Comparison of ENCODE assay signal across 9 cellular contexts in genomic region chr4:165208741-165209388, GRCh38. TPM values are rescaled to one million over a fixed set of nuclear protein-coding genes. Genes with fewer than 3 reads are reported as not detected.
DNase-seq lines count a peak whose midpoint lies in the region; ATAC-seq, FAIRE-seq and TF ChIP-seq lines count a peak whose summit lies in the region.
"Had no signal": no experiment of that assay in that cellular context is flagged by ENCODE, and none has a peak within 500 bp of the region (broad histone marks: within the 10 kb centered on the region; RNA-seq: fewer than 3 reads in every experiment).

No MANE protein-coding gene starts in this region.

- H3K36me3 Mint-ChIP-seq in Calu3 (ENCODE audit: insufficient read depth, unreplicated experiment) (peaks cover 7% of the 10 kb centered on the region), naive B cell (no peaks in the 10 kb centered on the region)

- H3F3A ChIP-seq in smooth muscle cell (ENCODE audit: low read depth) = no peaks in the 10 kb centered on the region

- H3K4me1 Mint-ChIP-seq in Calu3 (ENCODE audit: low read depth, unreplicated experiment) = peaks cover 50% of the 10 kb centered on the region
- peaks cover 54 to 73% (median 71%) of the 10 kb centered on the region in 3 donors for H3K4me1 Mint-ChIP-seq in naive B cell

- intact Hi-C loops in Calu3 (cut with micrococcal nuclease; ENCODE audit: unreplicated experiment) = loop anchor here (5.0 kb wide), 1 partner anchor 77 kb away; no protein-coding TSS in a partner anchor
- intact Hi-C loops in GM12878 (cut with micrococcal nuclease; ENCODE audit: unreplicated experiment) = loop anchor here (2.0 kb wide), 1 partner anchor 124 kb away; no protein-coding TSS in a partner anchor

- H3K4me3 ChIP-seq in GM12878 = peak overlapping the region; percentile 77
- no peak overlapping the region for H3K4me3 ChIP-seq in smooth muscle cell

- H3K4me2 ChIP-seq in GM12878 (ENCODE audit: control insufficient read depth, insufficient read depth) (peak overlapping the region; percentile 80), smooth muscle cell (no peak overlapping the region)

- SMC1A ChIA-PET in GM12878 (lab: Charles Lee; ENCODE audit: uncharacterized antibody, unreplicated experiment) = interaction anchor here (0.6 to 2.5 kb wide), 17 partner anchors 11 to 312 kb away, joined by 3 to 17 read pairs (median 4); partner anchors contain the start of gene MSMO1

- no peak for TF ChIP-seq RAD21 in GM12878 (IDR thresholded peaks at IDR 0.05; ENCODE audit: insufficient read depth, low read depth, low read length)

- in situ Hi-C loops in GM12878 (cut with MboI) = no loop called here

- no peak for TF ChIP-seq EP300 in GM12878 (IDR thresholded peaks at IDR 0.05; ENCODE audit: borderline replicate concordance in 1 of 2, control insufficient read depth in 1 of 2, low read depth in 2 of 2, low read length in 2 of 2)

- BruUV-seq in Calu3 (replicated peaks; lab: Mats Ljungman, UMichigan) (TSS peak; percentile 36), GM12878 (replicated peaks; lab: Mats Ljungman, UMichigan) (TSS peak; percentile 56)

- no peak for FAIRE-seq in GM12878 (lab: Jason Lieb, UNC)
- FAIRE-seq: islet of Langerhans had no signal

- H2AFZ ChIP-seq in GM12878 (ENCODE audit: control insufficient read depth, low read depth, low read length) = no peak overlapping the region
- H2AFZ ChIP-seq in smooth muscle cell (ENCODE audit: low read depth) = no peak overlapping the region

- RAD21 ChIA-PET in GM12878 (lab: Charles Lee; ENCODE audit: unreplicated experiment) = interaction anchor here (0.6 to 2.2 kb wide), 10 partner anchors 29 to 146 kb away, joined by 3 to 11 read pairs (median 6); partner anchors contain the start of gene MSMO1

- H3K9me3 Mint-ChIP-seq in Calu3 (ENCODE audit: low read depth, unreplicated experiment) = no peaks in the 10 kb centered on the region
- H3K9me3 Mint-ChIP-seq in naive B cell = no peaks in the 10 kb centered on the region

- H3K27me3 ChIP-seq in GM12878 (replicated peaks in 1 of 2; ENCODE audit: control insufficient read depth in 2 of 2, insufficient read depth in 2 of 2, low read length in 1 of 2) = no peaks in the 10 kb centered on the region
- no peaks in the 10 kb centered on the region for H3K27me3 ChIP-seq in smooth muscle cell (ENCODE audit: low read depth)

- POLR2A ChIA-PET in GM12878 (lab: Charles Lee) = interaction anchor here (0.6 to 2.4 kb wide), 6 partner anchors 9 to 840 kb away, joined by 3 to 24 read pairs (median 3); partner anchors contain the start of gene MSMO1

- DNase-seq in Calu3 (no peak), NCI-H128 (lab: John Stamatoyannopoulos, UW; ENCODE audit: unreplicated experiment) (peak; percentile 14), GM12878 (ENCODE audit: low read depth, low spot score) (no peak), naive B cell (no peak), left lobe of liver (ENCODE audit: low spot score) (no peak), smooth muscle cell (lab: John Stamatoyannopoulos, UW; ENCODE audit: unreplicated experiment) (no peak)

- no peaks in the 10 kb centered on the region for H3K9me3 ChIP-seq in GM12878 (replicated peaks; ENCODE audit: control insufficient read depth, insufficient read depth, low read length)
- H3K9me3 ChIP-seq in smooth muscle cell (replicated peaks; ENCODE audit: low read depth) = no peaks in the 10 kb centered on the region

- WGBS in GM12878 (ENCODE audit: insufficient coverage, insufficient replicate concordance, low lambda C conversion rate, missing lambda C conversion rate) = 73% methylated on average over 10 of the region's 10 CpGs
- WGBS in smooth muscle cell (ENCODE audit: low lambda C conversion rate) = 81% methylated on average over 10 of the region's 10 CpGs

- CTCF ChIA-PET in Calu3 (lab: Charles Lee) (no interaction called here), GM12878 (lab: Yijun Ruan, JAX) (interaction anchor here (0.8 to 2.6 kb wide), 5 partner anchors 78 to 835 kb away, joined by 3 to 9 read pairs (median 7); partner anchors contain the start of genes MSMO1 and TMEM192)

- no peak overlapping the region for H3K9ac ChIP-seq in GM12878 (ENCODE audit: control insufficient read depth, insufficient read depth, low read length)
- no peak overlapping the region for H3K9ac ChIP-seq in smooth muscle cell (ENCODE audit: low read depth)

- H3K79me2 ChIP-seq in GM12878 (ENCODE audit: control insufficient read depth, insufficient read depth, low read length) (peaks cover 29% of the 10 kb centered on the region), smooth muscle cell (ENCODE audit: low read depth) (peaks cover 10% of the 10 kb centered on the region)

- peak overlapping the region; percentile 58 for H3K4me3 Mint-ChIP-seq in Calu3 (ENCODE audit: low read depth, unreplicated experiment)
- peak overlapping the region; percentile 35 to 97 (median 93) for H3K4me3 Mint-ChIP-seq in naive B cell

- H4K20me1 ChIP-seq in GM12878 (ENCODE audit: control insufficient read depth, insufficient read depth) (no peaks in the 10 kb centered on the region), smooth muscle cell (ENCODE audit: low read depth) (no peaks in the 10 kb centered on the region)

- TF ChIP-seq CTCF in Calu3 (IDR thresholded peaks at IDR 0.05; ENCODE audit: unreplicated experiment) (no peak), GM12878 (IDR thresholded peaks at IDR 0.05 in 2 of 3, conservative IDR thresholded peaks at IDR 0.05 in 1 of 3; ENCODE audit: control insufficient read depth in 2 of 3, extremely low read depth in 1 of 3, insufficient read depth in 1 of 3, low read depth in 3 of 3, low read length in 3 of 3) (no peak), smooth muscle cell (IDR thresholded peaks at IDR 0.05; ENCODE audit: borderline replicate concordance, insufficient read depth, poor library complexity, severe bottlenecking) (no peak)

- H3K27ac ChIP-seq in GM12878 (ENCODE audit: control insufficient read depth, insufficient read depth) (no peak overlapping the region), smooth muscle cell (ENCODE audit: low read depth) (no peak overlapping the region)

- no peak overlapping the region for H3K27ac Mint-ChIP-seq in Calu3 (ENCODE audit: unreplicated experiment)
- H3K27ac Mint-ChIP-seq in naive B cell = peak overlapping the region in 5 of 6 donors; percentile 22 to 87 (median 66)

- ATAC-seq in GM12878 (peak; percentile 15), naive B cell (ENCODE audit: low read depth in 2 of 2) (no peak), HG02885 (IDR thresholded peaks at IDR 0.05; ENCODE audit: poor library complexity, unreplicated experiment) (no peak), GM19397 (IDR thresholded peaks at IDR 0.05; ENCODE audit: unreplicated experiment) (no peak), left lobe of liver (no peak)

- H3K27me3 Mint-ChIP-seq in Calu3 (ENCODE audit: unreplicated experiment) (no peaks in the 10 kb centered on the region), naive B cell (no peaks in the 10 kb centered on the region)

- no peaks in the 10 kb centered on the region for H3K36me3 ChIP-seq in GM12878 (ENCODE audit: control insufficient read depth in 2 of 2, insufficient read depth in 2 of 2, low read length in 1 of 2)
- H3K36me3 ChIP-seq in smooth muscle cell (ENCODE audit: low read depth) = no peaks in the 10 kb centered on the region

- H3K4me1 ChIP-seq in GM12878 (ENCODE audit: control insufficient read depth, insufficient read depth, low read length) (peaks cover 9% of the 10 kb centered on the region), smooth muscle cell (ENCODE audit: low read depth) (peaks cover 8% of the 10 kb centered on the region)

- no peak for TF ChIP-seq POLR2A in GM12878 (IDR thresholded peaks at IDR 0.05; ENCODE audit: low read depth, low read length)

TF ChIP-seq in GM12878, 131 proteins besides CTCF, POLR2A, EP300 and RAD21:
- peak; percentile 58; the same call in 1 of the 2 replicates for TF ChIP-seq MLLT1 (IDR thresholded peaks at IDR 0.05)
- TF ChIP-seq KLF5 (IDR thresholded peaks at IDR 0.05; ENCODE audit: partially characterized antibody) = no peak

RNA-seq across cellular contexts. Expression of gene KLHL2, which starts 1.5 kb away (rescaled TPM):
- total RNA-seq in Calu3 (2022) = 12.9 and 13.8 TPM in 2 replicates
- total RNA-seq in GM12878 (2013; cell fraction: nucleolus; rRNA removed) = 30.2 and 36.1 TPM in 2 replicates
- total RNA-seq in GM12878 (2014; rRNA removed) = 12.8 and 15.4 TPM in 2 replicates
- total RNA-seq in GM12878 (2014; rRNA removed; fragmentation: Illumina TruSeq; extraction: Trizol) = 14.6 and 15.8 TPM in 2 replicates
- total RNA-seq in GM12878 (2021) = 15.6 and 18.9 TPM in 2 replicates
- polyA plus RNA-seq in GM12878 (2011; ENCODE audit: low read depth) = 8.8 TPM
- polyA plus RNA-seq in GM12878 (2011; rRNA removed) = 22.8 and 31.2 TPM in 2 replicates
- polyA plus RNA-seq in GM12878 (2011; cell fraction: cytosol; rRNA removed) = 8.3 and 9.6 TPM in 2 replicates
- polyA plus RNA-seq in GM12878 (2011; cell fraction: nucleus; rRNA removed) = 14.6 and 18.6 TPM in 2 replicates
- polyA plus RNA-seq in GM12878 (2012) = 9.3 and 13.2 TPM in 2 replicates
- 12.9 and 19.2 TPM in 2 replicates for polyA plus RNA-seq in GM12878 (2014; fragmentation: Illumina TruSeq; extraction: Trizol)
- polyA plus RNA-seq in GM12878 (2014; fragmentation: Nextera tagmentation; extraction: Ambion mirVana) = 1 to 10 TPM; 8.6 TPM
- polyA plus RNA-seq in GM12878 (2014; rRNA removed) = 12.4 and 17.5 TPM in 2 replicates
- 10 to 100 TPM in 1 of 2 experiments, 1 to 10 TPM in 1; 4.8 to 12.0 TPM for polyA plus RNA-seq in GM12878 (2016; fragmentation: Nextera tagmentation; extraction: Ambion mirVana)
- 11.7 and 19.6 TPM in 2 replicates for polyA minus RNA-seq in GM12878 (2011; rRNA and poly(A)+ RNA removed)
- 4.6 and 8.0 TPM in 2 replicates for polyA minus RNA-seq in GM12878 (2011; cell fraction: cytosol; rRNA and poly(A)+ RNA removed)
- polyA minus RNA-seq in GM12878 (2011; cell fraction: nucleus; rRNA and poly(A)+ RNA removed) = 8.0 and 11.8 TPM in 2 replicates
- polyA plus RNA-seq in naive B cell (ENCODE audit: low read depth in 6 of 6) = 10 to 100 TPM in 3 of 6 donors, 1 to 10 TPM in 3; 2.6 to 17.6 (median 10.2) TPM
- total RNA-seq in left lobe of liver = 23.0 TPM
- 18.6 TPM in 2 replicates for total RNA-seq in smooth muscle cell
- 2.6 and 4.9 TPM in 2 replicates for polyA plus RNA-seq in smooth muscle cell
